ENCODE assay signal across 1 cellular context in the genomic region with DNA sequence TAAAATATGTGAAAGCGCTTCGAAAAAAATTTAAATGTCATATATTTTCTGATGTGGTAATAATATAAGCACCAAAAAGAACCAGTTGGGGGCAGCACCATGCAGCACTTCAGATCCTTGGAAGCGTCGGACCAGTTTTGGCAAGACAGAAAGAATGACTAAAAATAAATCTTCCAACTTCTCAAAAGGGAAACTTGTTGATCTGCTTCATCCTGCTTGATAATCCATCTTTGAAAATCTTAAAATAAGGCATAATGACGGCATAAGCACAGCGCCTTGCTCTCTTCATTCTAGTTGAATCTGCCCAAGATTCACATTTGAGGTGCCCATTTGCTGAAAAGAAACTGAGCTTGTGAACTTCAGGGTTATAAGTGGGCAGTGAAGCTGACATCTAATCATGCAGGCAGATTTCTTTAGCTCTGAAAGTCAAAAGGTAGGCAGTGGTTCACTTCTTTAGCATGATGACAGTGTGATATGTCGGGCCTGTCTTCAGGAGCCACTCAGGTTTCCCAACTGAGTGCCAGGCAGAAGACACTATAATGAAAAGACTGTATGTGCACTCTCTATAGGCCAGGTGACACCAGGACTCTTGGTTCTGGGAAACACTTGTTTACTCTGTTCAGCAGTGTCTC.
TF ChIP-seq lines count a peak whose summit lies in the region.

No MANE protein-coding gene starts in this region.

TF ChIP-seq in H1, 55 proteins besides CTCF, POLR2A, EP300 and RAD21 (continued from another document):
- TF ChIP-seq, protein P1, sequence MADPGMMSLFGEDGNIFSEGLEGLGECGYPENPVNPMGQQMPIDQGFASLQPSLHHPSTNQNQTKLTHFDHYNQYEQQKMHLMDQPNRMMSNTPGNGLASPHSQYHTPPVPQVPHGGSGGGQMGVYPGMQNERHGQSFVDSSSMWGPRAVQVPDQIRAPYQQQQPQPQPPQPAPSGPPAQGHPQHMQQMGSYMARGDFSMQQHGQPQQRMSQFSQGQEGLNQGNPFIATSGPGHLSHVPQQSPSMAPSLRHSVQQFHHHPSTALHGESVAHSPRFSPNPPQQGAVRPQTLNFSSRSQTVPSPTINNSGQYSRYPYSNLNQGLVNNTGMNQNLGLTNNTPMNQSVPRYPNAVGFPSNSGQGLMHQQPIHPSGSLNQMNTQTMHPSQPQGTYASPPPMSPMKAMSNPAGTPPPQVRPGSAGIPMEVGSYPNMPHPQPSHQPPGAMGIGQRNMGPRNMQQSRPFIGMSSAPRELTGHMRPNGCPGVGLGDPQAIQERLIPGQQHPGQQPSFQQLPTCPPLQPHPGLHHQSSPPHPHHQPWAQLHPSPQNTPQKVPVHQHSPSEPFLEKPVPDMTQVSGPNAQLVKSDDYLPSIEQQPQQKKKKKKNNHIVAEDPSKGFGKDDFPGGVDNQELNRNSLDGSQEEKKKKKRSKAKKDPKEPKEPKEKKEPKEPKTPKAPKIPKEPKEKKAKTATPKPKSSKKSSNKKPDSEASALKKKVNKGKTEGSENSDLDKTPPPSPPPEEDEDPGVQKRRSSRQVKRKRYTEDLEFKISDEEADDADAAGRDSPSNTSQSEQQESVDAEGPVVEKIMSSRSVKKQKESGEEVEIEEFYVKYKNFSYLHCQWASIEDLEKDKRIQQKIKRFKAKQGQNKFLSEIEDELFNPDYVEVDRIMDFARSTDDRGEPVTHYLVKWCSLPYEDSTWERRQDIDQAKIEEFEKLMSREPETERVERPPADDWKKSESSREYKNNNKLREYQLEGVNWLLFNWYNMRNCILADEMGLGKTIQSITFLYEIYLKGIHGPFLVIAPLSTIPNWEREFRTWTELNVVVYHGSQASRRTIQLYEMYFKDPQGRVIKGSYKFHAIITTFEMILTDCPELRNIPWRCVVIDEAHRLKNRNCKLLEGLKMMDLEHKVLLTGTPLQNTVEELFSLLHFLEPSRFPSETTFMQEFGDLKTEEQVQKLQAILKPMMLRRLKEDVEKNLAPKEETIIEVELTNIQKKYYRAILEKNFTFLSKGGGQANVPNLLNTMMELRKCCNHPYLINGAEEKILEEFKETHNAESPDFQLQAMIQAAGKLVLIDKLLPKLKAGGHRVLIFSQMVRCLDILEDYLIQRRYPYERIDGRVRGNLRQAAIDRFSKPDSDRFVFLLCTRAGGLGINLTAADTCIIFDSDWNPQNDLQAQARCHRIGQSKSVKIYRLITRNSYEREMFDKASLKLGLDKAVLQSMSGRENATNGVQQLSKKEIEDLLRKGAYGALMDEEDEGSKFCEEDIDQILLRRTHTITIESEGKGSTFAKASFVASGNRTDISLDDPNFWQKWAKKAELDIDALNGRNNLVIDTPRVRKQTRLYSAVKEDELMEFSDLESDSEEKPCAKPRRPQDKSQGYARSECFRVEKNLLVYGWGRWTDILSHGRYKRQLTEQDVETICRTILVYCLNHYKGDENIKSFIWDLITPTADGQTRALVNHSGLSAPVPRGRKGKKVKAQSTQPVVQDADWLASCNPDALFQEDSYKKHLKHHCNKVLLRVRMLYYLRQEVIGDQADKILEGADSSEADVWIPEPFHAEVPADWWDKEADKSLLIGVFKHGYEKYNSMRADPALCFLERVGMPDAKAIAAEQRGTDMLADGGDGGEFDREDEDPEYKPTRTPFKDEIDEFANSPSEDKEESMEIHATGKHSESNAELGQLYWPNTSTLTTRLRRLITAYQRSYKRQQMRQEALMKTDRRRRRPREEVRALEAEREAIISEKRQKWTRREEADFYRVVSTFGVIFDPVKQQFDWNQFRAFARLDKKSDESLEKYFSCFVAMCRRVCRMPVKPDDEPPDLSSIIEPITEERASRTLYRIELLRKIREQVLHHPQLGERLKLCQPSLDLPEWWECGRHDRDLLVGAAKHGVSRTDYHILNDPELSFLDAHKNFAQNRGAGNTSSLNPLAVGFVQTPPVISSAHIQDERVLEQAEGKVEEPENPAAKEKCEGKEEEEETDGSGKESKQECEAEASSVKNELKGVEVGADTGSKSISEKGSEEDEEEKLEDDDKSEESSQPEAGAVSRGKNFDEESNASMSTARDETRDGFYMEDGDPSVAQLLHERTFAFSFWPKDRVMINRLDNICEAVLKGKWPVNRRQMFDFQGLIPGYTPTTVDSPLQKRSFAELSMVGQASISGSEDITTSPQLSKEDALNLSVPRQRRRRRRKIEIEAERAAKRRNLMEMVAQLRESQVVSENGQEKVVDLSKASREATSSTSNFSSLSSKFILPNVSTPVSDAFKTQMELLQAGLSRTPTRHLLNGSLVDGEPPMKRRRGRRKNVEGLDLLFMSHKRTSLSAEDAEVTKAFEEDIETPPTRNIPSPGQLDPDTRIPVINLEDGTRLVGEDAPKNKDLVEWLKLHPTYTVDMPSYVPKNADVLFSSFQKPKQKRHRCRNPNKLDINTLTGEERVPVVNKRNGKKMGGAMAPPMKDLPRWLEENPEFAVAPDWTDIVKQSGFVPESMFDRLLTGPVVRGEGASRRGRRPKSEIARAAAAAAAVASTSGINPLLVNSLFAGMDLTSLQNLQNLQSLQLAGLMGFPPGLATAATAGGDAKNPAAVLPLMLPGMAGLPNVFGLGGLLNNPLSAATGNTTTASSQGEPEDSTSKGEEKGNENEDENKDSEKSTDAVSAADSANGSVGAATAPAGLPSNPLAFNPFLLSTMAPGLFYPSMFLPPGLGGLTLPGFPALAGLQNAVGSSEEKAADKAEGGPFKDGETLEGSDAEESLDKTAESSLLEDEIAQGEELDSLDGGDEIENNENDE (IDR thresholded peaks at IDR 0.05; ENCODE audit: insufficient replicate concordance, low read length): no peak
- no peak for TF ChIP-seq CTBP2 (IDR thresholded peaks at IDR 0.05; ENCODE audit: borderline replicate concordance, insufficient read depth, insufficient read length, low read length)
TF ChIP-seq in H1: peak in this region for 0.
